In genomic region chr3:62095080-62095479, GRCh38 we compare ENCODE assay signal across 31 cellular contexts.
"Had no signal": no experiment of that assay in that cellular context is flagged by ENCODE, and none has a peak within 500 bp of the region (broad histone marks: within the 10 kb centered on the region; RNA-seq: fewer than 3 reads in every experiment).

No MANE protein-coding gene starts in this region.

- H3K4me1 ChIP-seq: adrenal gland, body of pancreas, breast epithelium, Peyer's patch had no signal

- DNase-seq: activated B cell treated with CpG ODN at 0.5 μM for 24 hours; activated CD4-positive, alpha-beta memory T cell treated with anti-CD3 and anti-CD28 coated beads for 36 hours; activated CD4-positive, alpha-beta T cell treated with anti-CD3 and anti-CD28 coated beads for 4 hours; activated CD4-positive, alpha-beta T cell treated with anti-CD3 and anti-CD28 coated beads, Interleukin-2, amount 50 U/mL, for 1 hour; activated CD4-positive, CD25-positive, alpha-beta regulatory T cell treated with anti-CD3 and anti-CD28 coated beads, Interleukin-2, amount 50 U/mL, for 72 hours; activated CD8-positive, alpha-beta memory T cell treated with anti-CD3 and anti-CD28 coated beads, Interleukin-2, amount 50 U/mL, for 4 hours; activated gamma-delta T cell treated with Interleukin-2 at 50 U/mL for 16 hours; activated naive CD4-positive, alpha-beta T cell treated with anti-CD3 and anti-CD28 coated beads for 36 hours; activated T-cell treated with anti-CD3 and anti-CD28 coated beads for 4 hours; activated T-cell treated with anti-CD3 and anti-CD28 coated beads, Interleukin-2, amount 50 U/mL, for 4 hours; adrenal gland; body of pancreas; Karpas-422; KBM-7; NCI-H1105 treated with DMSO at 0.1 percent for 48 hours; NCI-H1436; NCI-H1694; NCI-H1930; NCI-H2081 treated with DMSO at 0.1 percent for 48 hours; NCI-H345; NCI-H524 treated with DMSO at 0.1 percent for 48 hours; PC-3; Peyer's patch; RPMI8226; SW 1271; T-helper 1 cell; T-helper 2 cell; T-helper 9 cell had no signal

- H3K36me3 ChIP-seq: adrenal gland, breast epithelium, Peyer's patch had no signal

- H3K27me3 ChIP-seq: adrenal gland, body of pancreas, breast epithelium, Peyer's patch had no signal

- H3K4me3 ChIP-seq: adrenal gland, body of pancreas, breast epithelium, Peyer's patch had no signal

- ATAC-seq: activated naive CD4-positive, alpha-beta T cell treated with anti-CD3 and anti-CD28 coated beads, Interleukin-2, amount 50 U/mL, for 72 hours; activated T-cell treated with anti-CD3 and anti-CD28 coated beads, Interleukin-2, amount 50 U/mL, for 4 hours; body of pancreas; PC-3 had no signal

- H3K27ac ChIP-seq: adrenal gland, body of pancreas, Peyer's patch, VCaP had no signal

- H3K9me3 ChIP-seq: adrenal gland, body of pancreas, breast epithelium, Peyer's patch had no signal
